In the genomic region with DNA sequence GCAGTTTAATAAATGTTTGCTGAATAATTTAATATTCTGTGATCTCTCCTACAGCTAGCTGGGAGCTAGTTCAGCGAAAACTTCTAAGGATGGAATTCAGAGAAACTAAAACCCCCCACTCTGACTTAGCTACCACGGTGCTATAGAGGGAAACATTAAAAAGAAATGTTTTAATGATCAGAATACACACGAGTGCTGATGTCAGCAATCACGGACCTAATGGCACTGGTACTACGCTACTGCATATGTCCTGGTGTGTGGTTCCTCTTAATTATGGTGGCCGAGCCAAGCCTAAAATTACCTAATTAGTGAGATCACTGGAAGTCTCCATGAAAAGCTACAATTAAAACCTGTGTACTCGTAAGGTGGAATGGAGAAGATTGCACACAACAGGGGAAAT, we compare ENCODE assay signal across 28 cellular contexts. TPM values are rescaled to one million over a fixed set of nuclear protein-coding genes. Genes with fewer than 3 reads are reported as not detected.
DNase-seq lines count a peak whose midpoint lies in the region; ATAC-seq, FAIRE-seq and TF ChIP-seq lines count a peak whose summit lies in the region.
"Had no signal": no experiment of that assay in that cellular context is flagged by ENCODE, and none has a peak within 500 bp of the region (broad histone marks: within the 10 kb centered on the region; RNA-seq: fewer than 3 reads in every experiment).

No MANE protein-coding gene starts in this region.

- intact Hi-C loops in activated CD8-positive, alpha-beta T cell treated with anti-CD3 and anti-CD28 coated beads for 36 hours (cut with micrococcal nuclease): loop anchor here (5.0 kb wide), 1 partner anchor 79 kb away; no protein-coding TSS in a partner anchor

- peak overlapping the region; percentile 81 for H3K27ac Mint-ChIP-seq in activated naive CD8-positive, alpha-beta T cell treated with anti-CD3 and anti-CD28 coated beads, Interleukin-2, amount 10 ng/mL, durations not matched to agents 7 days and 5 days
- no peak overlapping the region for H3K27ac Mint-ChIP-seq in activated naive CD8-positive, alpha-beta T cell treated with anti-CD3 and anti-CD28 coated beads for 36 hours
- H3K27ac Mint-ChIP-seq in activated CD8-positive, alpha-beta T cell treated with anti-CD3 and anti-CD28 coated beads for 36 hours: peak overlapping the region; percentile 91
- H3K27ac Mint-ChIP-seq: endodermal cell had no signal

- H3K4me1 Mint-ChIP-seq in activated naive CD8-positive, alpha-beta T cell treated with anti-CD3 and anti-CD28 coated beads, Interleukin-2, amount 10 ng/mL, durations not matched to agents 7 days and 5 days: peaks cover 12% of the 10 kb centered on the region
- peaks cover 9% of the 10 kb centered on the region for H3K4me1 Mint-ChIP-seq in activated naive CD8-positive, alpha-beta T cell treated with anti-CD3 and anti-CD28 coated beads for 36 hours
- peaks cover 16% of the 10 kb centered on the region for H3K4me1 Mint-ChIP-seq in activated CD8-positive, alpha-beta T cell treated with anti-CD3 and anti-CD28 coated beads for 36 hours (ENCODE audit: low read depth)

- POLR2A ChIA-PET in activated naive CD8-positive, alpha-beta T cell treated with anti-CD3 and anti-CD28 coated beads, Interleukin-2, amount 10 ng/mL, durations not matched to agents 7 days and 5 days (lab: Charles Lee): interaction anchor here (1.2 to 2.1 kb wide), 2 partner anchors 35 to 115 kb away, joined by 4 to 7 read pairs; no protein-coding TSS in a partner anchor
- POLR2A ChIA-PET in activated CD8-positive, alpha-beta T cell treated with anti-CD3 and anti-CD28 coated beads for 36 hours (lab: Charles Lee): interaction anchor here (1.0 to 1.6 kb wide), 3 partner anchors 24 to 95 kb away, joined by 3 to 5 read pairs (median 3); partner anchors contain the start of gene LSM10

- peak overlapping the region; percentile 86 for H3K27ac ChIP-seq in neutrophil
- H3K27ac ChIP-seq: neural progenitor cell, right atrium auricular region, tibial artery had no signal

- H3K27me3 Mint-ChIP-seq in activated naive CD8-positive, alpha-beta T cell treated with anti-CD3 and anti-CD28 coated beads, Interleukin-2, amount 10 ng/mL, durations not matched to agents 7 days and 5 days: peaks cover 2% of the 10 kb centered on the region
- H3K27me3 Mint-ChIP-seq in activated naive CD8-positive, alpha-beta T cell treated with anti-CD3 and anti-CD28 coated beads for 36 hours: no peaks in the 10 kb centered on the region
- no peaks in the 10 kb centered on the region for H3K27me3 Mint-ChIP-seq in activated CD8-positive, alpha-beta T cell treated with anti-CD3 and anti-CD28 coated beads for 36 hours
- H3K27me3 Mint-ChIP-seq: activated CD4-positive, alpha-beta T cell treated with anti-CD3 and anti-CD28 coated beads, Interleukin-2, amount 10 ng/mL, durations not matched to agents 24 days and 14 days; activated CD8-positive, alpha-beta memory T cell treated with anti-CD3 and anti-CD28 coated beads, Interleukin-2, amount 10 ng/mL, durations not matched to agents 7 days and 5 days; IgD-negative memory B cell had no signal

- no peaks in the 10 kb centered on the region for H3K9me3 Mint-ChIP-seq in activated naive CD8-positive, alpha-beta T cell treated with anti-CD3 and anti-CD28 coated beads, Interleukin-2, amount 10 ng/mL, durations not matched to agents 7 days and 5 days
- H3K9me3 Mint-ChIP-seq in activated naive CD8-positive, alpha-beta T cell treated with anti-CD3 and anti-CD28 coated beads for 36 hours: no peaks in the 10 kb centered on the region
- no peaks in the 10 kb centered on the region for H3K9me3 Mint-ChIP-seq in activated CD8-positive, alpha-beta T cell treated with anti-CD3 and anti-CD28 coated beads for 36 hours
- H3K9me3 Mint-ChIP-seq: activated CD4-positive, alpha-beta T cell treated with anti-CD3 and anti-CD28 coated beads, Interleukin-2, amount 10 ng/mL, durations not matched to agents 24 days and 14 days; activated T-helper 1 cell treated with anti-CD3 and anti-CD28 coated beads, Interleukin-12 subunit alpha, Interleukin-12 subunit beta, Interleukin-2, Interleukin-4 antibody, amounts not matched to agents 30 ng/mL and 10 ng/mL and 1 ng/mL, durations not matched to agents 14 hours and 24 hours and 36 hours; endodermal cell; IgD-negative memory B cell; neural progenitor cell had no signal

- H3K4me1 ChIP-seq in neutrophil (ENCODE audit: control insufficient read depth in 1 of 2, insufficient read depth in 1 of 2, low read depth in 1 of 2, low read length in 1 of 2): peaks cover 45 to 49% of the 10 kb centered on the region in 2 experiments
- H3K4me1 ChIP-seq: Caco-2, HAP-1, neural progenitor cell had no signal

- FAIRE-seq in GM12892 (lab: Jason Lieb, UNC): peak; percentile 66
- FAIRE-seq: G401.6, RCC 7860 had no signal

- H3K4me3 ChIP-seq in neutrophil (ENCODE audit: low read depth in 1 of 2, low read length in 1 of 2): no peak overlapping the region
- H3K4me3 ChIP-seq: BLaER1 treated with 17β-estradiol and CSF1 and Interleukin-3, amounts not matched to agents 10 nM and 100 nM; HAP-1; neural progenitor cell; right atrium auricular region; smooth muscle cell; tibial artery had no signal

- no peak for TF ChIP-seq CTCF in activated CD8-positive, alpha-beta T cell treated with anti-CD3 and anti-CD28 coated beads for 36 hours (IDR thresholded peaks at IDR 0.05)
- TF ChIP-seq CTCF in neutrophil (IDR thresholded peaks at IDR 0.05): no peak

- no peak overlapping the region for H3K4me3 Mint-ChIP-seq in activated naive CD8-positive, alpha-beta T cell treated with anti-CD3 and anti-CD28 coated beads, Interleukin-2, amount 10 ng/mL, durations not matched to agents 7 days and 5 days
- H3K4me3 Mint-ChIP-seq in activated naive CD8-positive, alpha-beta T cell treated with anti-CD3 and anti-CD28 coated beads for 36 hours: no peak overlapping the region
- H3K4me3 Mint-ChIP-seq in activated CD8-positive, alpha-beta T cell treated with anti-CD3 and anti-CD28 coated beads for 36 hours: no peak overlapping the region
- H3K4me3 Mint-ChIP-seq: activated CD4-positive, alpha-beta T cell treated with anti-CD3 and anti-CD28 coated beads, Interleukin-2, amount 10 ng/mL, durations not matched to agents 24 days and 14 days; activated CD8-positive, alpha-beta memory T cell treated with anti-CD3 and anti-CD28 coated beads, Interleukin-2, amount 10 ng/mL, durations not matched to agents 7 days and 5 days; activated T-helper 1 cell treated with anti-CD3 and anti-CD28 coated beads, Interleukin-12 subunit alpha, Interleukin-12 subunit beta, Interleukin-2, Interleukin-4 antibody, amounts not matched to agents 30 ng/mL and 10 ng/mL and 1 ng/mL, durations not matched to agents 14 hours and 24 hours and 36 hours; endodermal cell; IgD-negative memory B cell had no signal

- no peak for TF ChIP-seq POLR2A in GM12892 (IDR thresholded peaks at IDR 0.05; ENCODE audit: low read depth, low read length)

- CTCF ChIA-PET in activated CD8-positive, alpha-beta T cell treated with anti-CD3 and anti-CD28 coated beads for 36 hours (lab: Charles Lee): interaction anchor here (0.8 to 4.5 kb wide), 12 partner anchors 9 to 332 kb away, joined by 3 to 45 read pairs (median 3); partner anchors contain the start of gene EVA1B

- DNase-seq in activated naive CD8-positive, alpha-beta T cell treated with anti-CD3 and anti-CD28 coated beads, Interleukin-2, amount 10 ng/mL, durations not matched to agents 7 days and 5 days: no peak
- DNase-seq in activated naive CD8-positive, alpha-beta T cell treated with anti-CD3 and anti-CD28 coated beads for 36 hours: no peak
- DNase-seq in GM12892 (ENCODE audit: insufficient read length) (no peak), amniotic stem cell (lab: John Stamatoyannopoulos, UW) (no peak)
- DNase-seq in activated CD8-positive, alpha-beta T cell treated with anti-CD3 and anti-CD28 coated beads for 36 hours: no peak
- DNase-seq: activated CD4-positive, alpha-beta T cell treated with anti-CD3 and anti-CD28 coated beads, Interleukin-2, amount 10 ng/mL, durations not matched to agents 24 days and 14 days; activated CD8-positive, alpha-beta memory T cell treated with anti-CD3 and anti-CD28 coated beads, Interleukin-2, amount 10 ng/mL, durations not matched to agents 7 days and 5 days; Caco-2; cerebellar nuclear complex; dermis blood vessel endothelial cell; endodermal cell; glutamatergic neuron; left colon; NCI-H1048; NCI-H1694; NCI-H446 treated with DMSO at 0.1 percent for 48 hours; tibial artery had no signal

- H3K27me3 ChIP-seq in neutrophil: no peaks in the 10 kb centered on the region
- H3K27me3 ChIP-seq: BLaER1 treated with 17β-estradiol and CSF1 and Interleukin-3, amounts not matched to agents 10 nM and 100 nM; neural progenitor cell; right atrium auricular region; tibial artery had no signal

- ATAC-seq in activated naive CD8-positive, alpha-beta T cell treated with anti-CD3 and anti-CD28 coated beads, Interleukin-2, amount 10 ng/mL, durations not matched to agents 7 days and 5 days (ENCODE audit: low read depth): no peak
- no peak for ATAC-seq in activated CD8-positive, alpha-beta T cell treated with anti-CD3 and anti-CD28 coated beads for 36 hours
- no peak for ATAC-seq in HG03460 (IDR thresholded peaks at IDR 0.05; ENCODE audit: unreplicated experiment)

- no peaks in the 10 kb centered on the region for H3K36me3 ChIP-seq in neutrophil
- H3K36me3 ChIP-seq: BLaER1 treated with 17β-estradiol and CSF1 and Interleukin-3, amounts not matched to agents 10 nM and 100 nM; HAP-1; neural progenitor cell had no signal

- no peaks in the 10 kb centered on the region for H3K36me3 Mint-ChIP-seq in activated naive CD8-positive, alpha-beta T cell treated with anti-CD3 and anti-CD28 coated beads, Interleukin-2, amount 10 ng/mL, durations not matched to agents 7 days and 5 days
- H3K36me3 Mint-ChIP-seq in activated naive CD8-positive, alpha-beta T cell treated with anti-CD3 and anti-CD28 coated beads for 36 hours: no peaks in the 10 kb centered on the region
- H3K36me3 Mint-ChIP-seq in activated CD8-positive, alpha-beta T cell treated with anti-CD3 and anti-CD28 coated beads for 36 hours (ENCODE audit: low read depth): no peaks in the 10 kb centered on the region
- H3K36me3 Mint-ChIP-seq: activated CD8-positive, alpha-beta memory T cell treated with anti-CD3 and anti-CD28 coated beads, Interleukin-2, amount 10 ng/mL, durations not matched to agents 7 days and 5 days; IgD-negative memory B cell had no signal

- H3K9me3 ChIP-seq in neutrophil: no peaks in the 10 kb centered on the region
- H3K9me3 ChIP-seq: BLaER1 treated with 17β-estradiol and CSF1 and Interleukin-3, amounts not matched to agents 10 nM and 100 nM; Caco-2; HAP-1; right atrium auricular region; tibial artery had no signal

RNA-seq across cellular contexts. Expression of gene LSM10, which starts 23.9 kb away (rescaled TPM):
- 10 to 100 TPM; 44.1 to 45.1 TPM for total RNA-seq in activated naive CD8-positive, alpha-beta T cell treated with anti-CD3 and anti-CD28 coated beads, Interleukin-2, amount 10 ng/mL, durations not matched to agents 7 days and 5 days
- 10 to 100 TPM; 64.1 to 66.8 TPM for total RNA-seq in activated naive CD8-positive, alpha-beta T cell treated with anti-CD3 and anti-CD28 coated beads for 36 hours
- polyA plus RNA-seq in GM12892 (2012; ENCODE audit: missing spikeins): 35.5 TPM
- 10 to 100 TPM; 43.8 to 46.2 TPM for total RNA-seq in activated CD8-positive, alpha-beta T cell treated with anti-CD3 and anti-CD28 coated beads for 36 hours

RNA-seq across cellular contexts. Expression of gene OSCP1, which starts 28.6 kb away (rescaled TPM):
- 1 to 10 TPM; 1.1 to 1.8 TPM for total RNA-seq in activated naive CD8-positive, alpha-beta T cell treated with anti-CD3 and anti-CD28 coated beads, Interleukin-2, amount 10 ng/mL, durations not matched to agents 7 days and 5 days
- total RNA-seq in activated naive CD8-positive, alpha-beta T cell treated with anti-CD3 and anti-CD28 coated beads for 36 hours: 1 to 10 TPM; 2.4 to 2.7 TPM
- polyA plus RNA-seq in GM12892 (2012; ENCODE audit: missing spikeins): 4.3 TPM
- total RNA-seq in activated CD8-positive, alpha-beta T cell treated with anti-CD3 and anti-CD28 coated beads for 36 hours: 1 to 10 TPM; 1.2 to 1.5 TPM

RNA-seq across cellular contexts. Expression of gene STK40, which starts 35.9 kb away (rescaled TPM):
- 10 to 100 TPM; 59.5 to 64.7 TPM for total RNA-seq in activated naive CD8-positive, alpha-beta T cell treated with anti-CD3 and anti-CD28 coated beads, Interleukin-2, amount 10 ng/mL, durations not matched to agents 7 days and 5 days
- total RNA-seq in activated naive CD8-positive, alpha-beta T cell treated with anti-CD3 and anti-CD28 coated beads for 36 hours: 10 to 100 TPM; 43.1 to 51.5 TPM
- polyA plus RNA-seq in GM12892 (2012; ENCODE audit: missing spikeins): 14.4 TPM
- total RNA-seq in activated CD8-positive, alpha-beta T cell treated with anti-CD3 and anti-CD28 coated beads for 36 hours: 10 to 100 TPM; 41.2 to 44.4 TPM

RNA-seq across cellular contexts. Expression of gene MRPS15, which starts 42.5 kb away (rescaled TPM):
- total RNA-seq in activated naive CD8-positive, alpha-beta T cell treated with anti-CD3 and anti-CD28 coated beads, Interleukin-2, amount 10 ng/mL, durations not matched to agents 7 days and 5 days: 10 to 100 TPM; 84.9 to 86.1 TPM
- total RNA-seq in activated naive CD8-positive, alpha-beta T cell treated with anti-CD3 and anti-CD28 coated beads for 36 hours: 100 to 1,000 TPM; 137 to 149 TPM
- 107 TPM for polyA plus RNA-seq in GM12892 (2012; ENCODE audit: missing spikeins)
- 100 to 1,000 TPM; 120 to 129 TPM for total RNA-seq in activated CD8-positive, alpha-beta T cell treated with anti-CD3 and anti-CD28 coated beads for 36 hours
